ENCODE assay signal across 13 cellular contexts in the genomic region with DNA sequence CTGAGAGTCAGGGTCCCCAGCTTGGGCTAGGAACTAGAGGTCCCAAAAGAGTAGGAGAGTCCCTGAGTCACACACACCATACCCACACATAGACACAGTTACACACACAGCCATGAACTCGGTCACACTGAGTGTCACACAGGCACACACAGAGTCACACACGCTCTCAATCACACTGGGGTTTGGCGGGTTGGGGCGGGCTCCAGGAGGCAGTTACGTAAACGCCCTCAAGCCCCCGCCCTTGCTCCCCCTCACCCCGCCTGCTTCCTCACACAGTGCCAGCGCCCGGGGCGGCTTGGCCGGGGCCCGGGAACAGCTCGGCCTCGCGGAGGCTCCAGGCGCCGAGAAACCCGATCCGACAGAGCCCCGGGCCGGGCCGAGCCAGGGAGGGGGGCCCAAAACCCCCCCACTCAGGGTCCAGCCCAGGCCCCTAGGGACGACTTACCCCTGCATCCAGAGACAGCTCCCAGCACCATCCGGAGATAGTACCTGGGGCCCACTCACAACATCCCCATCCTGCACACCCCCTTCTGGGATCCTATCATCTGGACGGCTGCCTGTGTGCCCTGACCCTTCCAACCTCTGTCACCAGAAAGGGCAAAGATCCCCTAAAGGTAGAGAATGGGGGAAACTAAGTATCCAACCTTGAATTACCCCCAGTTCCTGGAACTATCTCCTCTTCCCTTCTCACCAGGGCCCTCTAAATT. TPM values are rescaled to one million over a fixed set of nuclear protein-coding genes. Genes with fewer than 3 reads are reported as not detected.
DNase-seq lines count a peak whose midpoint lies in the region; ATAC-seq and TF ChIP-seq lines count a peak whose summit lies in the region.
"Had no signal": no experiment of that assay in that cellular context is flagged by ENCODE, and none has a peak within 500 bp of the region (broad histone marks: within the 10 kb centered on the region; RNA-seq: fewer than 3 reads in every experiment).

No MANE protein-coding gene starts in this region.

- H3K4me1 ChIP-seq in hepatocyte (ENCODE audit: insufficient read depth), result peaks cover 40% of the 10 kb centered on the region

- no peak for ATAC-seq in activated T-helper 17 cell treated with anti-CD3 and anti-CD28 coated beads, Interleukin-2, amount 50 U/mL, for 72 hours (replicated peaks)
- ATAC-seq in HG03439 (IDR thresholded peaks at IDR 0.05; ENCODE audit: unreplicated experiment), result no peak
- no peak for ATAC-seq in HG02970 (IDR thresholded peaks at IDR 0.05; ENCODE audit: low FRiP score, unreplicated experiment)
- ATAC-seq: A549 had no signal

- H3K36me3 Mint-ChIP-seq in activated T-helper 17 cell treated with anti-CD3 and anti-CD28 coated beads, Interleukin-2, amount 50 U/mL, for 72 hours (ENCODE audit: low read depth), result peaks cover 7% of the 10 kb centered on the region
- H3K36me3 Mint-ChIP-seq in activated CD4-positive, alpha-beta memory T cell treated with anti-CD3 and anti-CD28 coated beads, Interleukin-2, amount 10 ng/mL, durations not matched to agents 7 days and 5 days (ENCODE audit: low read depth), result no peaks in the 10 kb centered on the region

- POLR2A ChIA-PET in activated CD4-positive, alpha-beta memory T cell treated with anti-CD3 and anti-CD28 coated beads, Interleukin-2, amount 10 ng/mL, durations not matched to agents 7 days and 5 days (lab: Charles Lee), result no interaction called here

- peak overlapping the region; percentile 68 for H3K4me3 Mint-ChIP-seq in activated T-helper 17 cell treated with anti-CD3 and anti-CD28 coated beads, Interleukin-2, amount 50 U/mL, for 72 hours
- no peak overlapping the region for H3K4me3 Mint-ChIP-seq in activated CD4-positive, alpha-beta memory T cell treated with anti-CD3 and anti-CD28 coated beads, Interleukin-2, amount 10 ng/mL, durations not matched to agents 7 days and 5 days

- H2AFZ ChIP-seq in hepatocyte, result no peak overlapping the region

- no peaks in the 10 kb centered on the region for H4K20me1 ChIP-seq in hepatocyte (ENCODE audit: insufficient read depth, poor library complexity, severe bottlenecking)

- no peaks in the 10 kb centered on the region for H3K9me3 ChIP-seq in hepatocyte (ENCODE audit: low read depth)
- H3K9me3 ChIP-seq: A549 had no signal

- H3K27me3 ChIP-seq in hepatocyte, result peaks cover 73% of the 10 kb centered on the region

- H3K27ac Mint-ChIP-seq in activated T-helper 17 cell treated with anti-CD3 and anti-CD28 coated beads, Interleukin-2, amount 50 U/mL, for 72 hours, result no peak overlapping the region
- H3K27ac Mint-ChIP-seq in activated CD4-positive, alpha-beta memory T cell treated with anti-CD3 and anti-CD28 coated beads, Interleukin-2, amount 10 ng/mL, durations not matched to agents 7 days and 5 days, result no peak overlapping the region
- H3K27ac Mint-ChIP-seq: activated B cell treated with CpG ODN at 0.5 μM for 24 hours had no signal

- no peaks in the 10 kb centered on the region for H3K36me3 ChIP-seq in hepatocyte (replicated peaks; ENCODE audit: insufficient read depth, low read depth)

- CTCF ChIA-PET in activated CD4-positive, alpha-beta memory T cell treated with anti-CD3 and anti-CD28 coated beads, Interleukin-2, amount 10 ng/mL, durations not matched to agents 7 days and 5 days (lab: Charles Lee), result interaction anchor here (2.0 to 3.0 kb wide), 4 partner anchors 11 to 189 kb away, joined by 8 to 12 read pairs (median 9); no protein-coding TSS in a partner anchor

- H3K9me3 Mint-ChIP-seq in activated T-helper 17 cell treated with anti-CD3 and anti-CD28 coated beads, Interleukin-2, amount 50 U/mL, for 72 hours, result no peaks in the 10 kb centered on the region
- no peaks in the 10 kb centered on the region for H3K9me3 Mint-ChIP-seq in activated CD4-positive, alpha-beta memory T cell treated with anti-CD3 and anti-CD28 coated beads, Interleukin-2, amount 10 ng/mL, durations not matched to agents 7 days and 5 days
- H3K9me3 Mint-ChIP-seq: activated B cell treated with CpG ODN at 0.5 μM for 24 hours had no signal

- H3K4me3 ChIP-seq in hepatocyte, result no peak overlapping the region
- H3K4me3 ChIP-seq: A549 had no signal

- no peak for TF ChIP-seq CTCF in hepatocyte (IDR thresholded peaks at IDR 0.05; ENCODE audit: poor library complexity)

- H3K27ac ChIP-seq in hepatocyte, result no peak overlapping the region
- H3K27ac ChIP-seq: A549, KMS-11 had no signal

- H3K4me1 Mint-ChIP-seq in activated T-helper 17 cell treated with anti-CD3 and anti-CD28 coated beads, Interleukin-2, amount 50 U/mL, for 72 hours, result peaks cover 13% of the 10 kb centered on the region
- peaks cover 34% of the 10 kb centered on the region for H3K4me1 Mint-ChIP-seq in activated CD4-positive, alpha-beta memory T cell treated with anti-CD3 and anti-CD28 coated beads, Interleukin-2, amount 10 ng/mL, durations not matched to agents 7 days and 5 days

- peak overlapping the region; percentile 61 for H3K4me2 ChIP-seq in hepatocyte
- H3K4me2 ChIP-seq: A549, KMS-11 had no signal

- no peaks in the 10 kb centered on the region for H3K79me2 ChIP-seq in hepatocyte

- DNase-seq in DMS79 treated with DMSO at 0.1 percent for 48 hours (lab: John Stamatoyannopoulos, UW) (peak; percentile 17), DMS79 (lab: John Stamatoyannopoulos, UW) (no peak), hepatocyte (ENCODE audit: low spot score) (peak; percentile 60), retina (peak; percentile 63)
- DNase-seq in activated CD4-positive, alpha-beta memory T cell treated with anti-CD3 and anti-CD28 coated beads, Interleukin-2, amount 10 ng/mL, durations not matched to agents 7 days and 5 days, result no peak
- DNase-seq: activated B cell treated with CpG ODN at 0.5 μM for 24 hours; stimulated activated CD4-positive, alpha-beta T cell treated with anti-CD3 and anti-CD28 coated beads, Interleukin-4, amount 100 ng/mL, for 4 hours had no signal

- H3K27me3 Mint-ChIP-seq in activated T-helper 17 cell treated with anti-CD3 and anti-CD28 coated beads, Interleukin-2, amount 50 U/mL, for 72 hours, result peaks cover 39% of the 10 kb centered on the region
- H3K27me3 Mint-ChIP-seq in activated CD4-positive, alpha-beta memory T cell treated with anti-CD3 and anti-CD28 coated beads, Interleukin-2, amount 10 ng/mL, durations not matched to agents 7 days and 5 days, result peaks cover 53% of the 10 kb centered on the region

- 14% methylated on average over 7 of the region's 26 CpGs for WGBS in hepatocyte (ENCODE audit: low lambda C conversion rate, missing lambda C conversion rate)

- H3K9me2 ChIP-seq in hepatocyte (replicated peaks; ENCODE audit: insufficient read depth), result no peaks in the 10 kb centered on the region

RNA-seq across cellular contexts. Expression of gene CNTFR, which starts 3.5 kb away (rescaled TPM):
- not detected for total RNA-seq in activated T-helper 17 cell treated with anti-CD3 and anti-CD28 coated beads, Interleukin-2, amount 50 U/mL, for 72 hours
- 2.1 and 4.7 TPM in 2 replicates for total RNA-seq in hepatocyte
- polyA plus RNA-seq in hepatocyte, result 7.0 and 7.5 TPM in 2 replicates
- not detected for total RNA-seq in activated CD4-positive, alpha-beta memory T cell treated with anti-CD3 and anti-CD28 coated beads, Interleukin-2, amount 10 ng/mL, durations not matched to agents 7 days and 5 days
- total RNA-seq: activated B cell treated with CpG ODN at 0.5 μM for 24 hours, fibroblast of lung had no signal
- polyA plus RNA-seq: fibroblast of lung had no signal

RNA-seq across cellular contexts. Expression of gene RPP25L, which starts 18.8 kb away (rescaled TPM):
- 10 to 100 TPM; 21.3 to 25.8 TPM for total RNA-seq in activated T-helper 17 cell treated with anti-CD3 and anti-CD28 coated beads, Interleukin-2, amount 50 U/mL, for 72 hours
- total RNA-seq in hepatocyte, result 30.0 and 31.5 TPM in 2 replicates
- polyA plus RNA-seq in hepatocyte, result 31.8 and 35.7 TPM in 2 replicates
- total RNA-seq in activated CD4-positive, alpha-beta memory T cell treated with anti-CD3 and anti-CD28 coated beads, Interleukin-2, amount 10 ng/mL, durations not matched to agents 7 days and 5 days, result 10 to 100 TPM; 32.4 to 32.6 TPM

RNA-seq across cellular contexts. Expression of gene DCTN3, which starts 27.2 kb away (rescaled TPM):
- total RNA-seq in activated T-helper 17 cell treated with anti-CD3 and anti-CD28 coated beads, Interleukin-2, amount 50 U/mL, for 72 hours, result 10 to 100 TPM; 78.4 to 96.4 TPM
- total RNA-seq in hepatocyte, result 60.3 and 75.0 TPM in 2 replicates
- 83.1 and 114 TPM in 2 replicates for polyA plus RNA-seq in hepatocyte
- total RNA-seq in activated CD4-positive, alpha-beta memory T cell treated with anti-CD3 and anti-CD28 coated beads, Interleukin-2, amount 10 ng/mL, durations not matched to agents 7 days and 5 days, result 100 to 1,000 TPM; 143 to 144 TPM

RNA-seq across cellular contexts. Expression of gene ARID3C, which starts 35.8 kb away (rescaled TPM):
- under 1 TPM; 0.17 to 0.42 TPM for total RNA-seq in activated T-helper 17 cell treated with anti-CD3 and anti-CD28 coated beads, Interleukin-2, amount 50 U/mL, for 72 hours
- total RNA-seq in hepatocyte, result 0.27 TPM in 1 of 2 replicates, not detected in the other
- 0.21 TPM in 1 of 2 replicates, not detected in the other for polyA plus RNA-seq in hepatocyte
- total RNA-seq in activated CD4-positive, alpha-beta memory T cell treated with anti-CD3 and anti-CD28 coated beads, Interleukin-2, amount 10 ng/mL, durations not matched to agents 7 days and 5 days, result under 1 TPM; 0.15 to 0.18 TPM
- total RNA-seq: activated B cell treated with CpG ODN at 0.5 μM for 24 hours had no signal
- polyA plus RNA-seq: fibroblast of lung had no signal

RNA-seq across cellular contexts. Expression of gene SIGMAR1, which starts 44.5 kb away (rescaled TPM):
- total RNA-seq in activated T-helper 17 cell treated with anti-CD3 and anti-CD28 coated beads, Interleukin-2, amount 50 U/mL, for 72 hours, result 10 to 100 TPM; 42.6 to 75.3 TPM
- total RNA-seq in hepatocyte, result 126 and 141 TPM in 2 replicates
- polyA plus RNA-seq in hepatocyte, result 212 and 240 TPM in 2 replicates
- 10 to 100 TPM; 53.3 to 55.5 TPM for total RNA-seq in activated CD4-positive, alpha-beta memory T cell treated with anti-CD3 and anti-CD28 coated beads, Interleukin-2, amount 10 ng/mL, durations not matched to agents 7 days and 5 days

Comparison
In these comparisons a context has a peak if more than half of its experiments do, and no peak if none do; other contexts are left out.
1. DNase-seq: peak in DMS79 treated with DMSO at 0.1 percent for 48 hours (single experiment), hepatocyte (single experiment) and retina (single experiment); none in DMS79 (single experiment) and activated CD4-positive, alpha-beta memory T cell treated with anti-CD3 and anti-CD28 coated beads, Interleukin-2, amount 10 ng/mL, durations not matched to agents 7 days and 5 days (single experiment).